ENCODE assay signal across 13 cellular contexts in genomic region chr1:56411021-56411420, GRCh38.
"Had no signal": no experiment of that assay in that cellular context is flagged by ENCODE, and none has a peak within 500 bp of the region (broad histone marks: within the 10 kb centered on the region; RNA-seq: fewer than 3 reads in every experiment).

No MANE protein-coding gene starts in this region.

- H3K4me1 Mint-ChIP-seq: activated CD4-positive, alpha-beta T cell treated with anti-CD3 and anti-CD28 coated beads for 36 hours; T-cell had no signal

- H3K9me3 ChIP-seq: esophagus squamous epithelium, tibial artery had no signal

- H3K27ac Mint-ChIP-seq: activated CD4-positive, alpha-beta T cell treated with anti-CD3 and anti-CD28 coated beads for 36 hours; activated CD8-positive, alpha-beta T cell treated with anti-CD3 and anti-CD28 coated beads, Interleukin-2, amount 10 ng/mL, durations not matched to agents 7 days and 5 days; nephron; stimulated activated naive CD8-positive, alpha-beta T cell treated with anti-CD3 and anti-CD28 coated beads, Interleukin-15, Interleukin-2, amounts not matched to agents 100 ng/mL and 50 ng/mL, for 24 hours; T-cell had no signal

- H3K4me3 ChIP-seq: esophagus squamous epithelium, tibial artery had no signal

- H3K27me3 Mint-ChIP-seq: stimulated activated naive CD8-positive, alpha-beta T cell treated with anti-CD3 and anti-CD28 coated beads, Interleukin-15, Interleukin-2, amounts not matched to agents 100 ng/mL and 50 ng/mL, for 24 hours had no signal

- H3K4me1 ChIP-seq: foreskin keratinocyte had no signal

- H3K36me3 ChIP-seq: esophagus squamous epithelium, tibial artery had no signal

- H3K4me3 Mint-ChIP-seq: activated CD4-positive, alpha-beta T cell treated with anti-CD3 and anti-CD28 coated beads for 36 hours; activated CD8-positive, alpha-beta T cell treated with anti-CD3 and anti-CD28 coated beads, Interleukin-2, amount 10 ng/mL, durations not matched to agents 7 days and 5 days; nephron; stimulated activated naive CD8-positive, alpha-beta T cell treated with anti-CD3 and anti-CD28 coated beads, Interleukin-15, Interleukin-2, amounts not matched to agents 100 ng/mL and 50 ng/mL, for 24 hours; T-cell had no signal

- H3K9me3 Mint-ChIP-seq: stimulated activated naive CD8-positive, alpha-beta T cell treated with anti-CD3 and anti-CD28 coated beads, Interleukin-15, Interleukin-2, amounts not matched to agents 100 ng/mL and 50 ng/mL, for 24 hours; T-cell had no signal

- DNase-seq: activated CD4-positive, alpha-beta T cell treated with anti-CD3 and anti-CD28 coated beads for 36 hours; activated CD8-positive, alpha-beta memory T cell treated with anti-CD3 and anti-CD28 coated beads, Interleukin-2, amount 50 U/mL, for 48 hours; activated CD8-positive, alpha-beta T cell treated with anti-CD3 and anti-CD28 coated beads, Interleukin-2, amount 10 ng/mL, durations not matched to agents 7 days and 5 days; esophagus squamous epithelium; foreskin keratinocyte; stimulated activated CD4-positive, alpha-beta T cell treated with anti-CD3 and anti-CD28 coated beads, Interleukin-15, amount 100 ng/mL, for 24 hours; stimulated activated CD4-positive, alpha-beta T cell treated with anti-CD3 and anti-CD28 coated beads, Interleukin-4, amount 100 ng/mL, for 24 hours; T-cell; T1000 had no signal

- ATAC-seq: activated CD4-positive, alpha-beta T cell treated with anti-CD3 and anti-CD28 coated beads for 36 hours; activated CD8-positive, alpha-beta T cell treated with anti-CD3 and anti-CD28 coated beads, Interleukin-2, amount 10 ng/mL, durations not matched to agents 7 days and 5 days; foreskin keratinocyte; T-cell had no signal

- H3K27me3 ChIP-seq: esophagus squamous epithelium, foreskin keratinocyte, tibial artery had no signal

- H3K36me3 Mint-ChIP-seq: T-cell had no signal

- H3K27ac ChIP-seq: foreskin keratinocyte, VCaP had no signal
